1 cellular context compared by ENCODE assay signal in genomic region chr14:93057586-93058280, GRCh38.
TF ChIP-seq lines count a peak whose summit lies in the region.

No MANE protein-coding gene starts in this region.

TF ChIP-seq in SK-N-SH treated with all-trans-retinoic acid at 6 μM for 48 hours, 23 proteins besides CTCF, POLR2A, EP300 and RAD21 (continued from another document):
- TF ChIP-seq SNAI2 (CRISPR knock-in tag; IDR thresholded peaks at IDR 0.05) (no peak), TSHZ2 (CRISPR knock-in tag; IDR thresholded peaks at IDR 0.05) (no peak), PATZ1 (CRISPR knock-in tag; IDR thresholded peaks at IDR 0.05; ENCODE audit: borderline replicate concordance) (no peak), ZFP30 (CRISPR knock-in tag; IDR thresholded peaks at IDR 0.05) (no peak), ZFP3 (CRISPR knock-in tag; IDR thresholded peaks at IDR 0.05) (no peak)
